Comparison of ENCODE assay signal across 8 cellular contexts in genomic region chr11:8092587-8093424, GRCh38. TPM values are rescaled to one million over a fixed set of nuclear protein-coding genes. Genes with fewer than 3 reads are reported as not detected.
DNase-seq lines count a peak whose midpoint lies in the region; ATAC-seq and TF ChIP-seq lines count a peak whose summit lies in the region.

No MANE protein-coding gene starts in this region.

- ATAC-seq in HG02938 (IDR thresholded peaks at IDR 0.05; ENCODE audit: unreplicated experiment): peak; percentile 75

- H3K4me3 ChIP-seq in A673 (ENCODE audit: low read depth, low read length, poor library complexity, severe bottlenecking) (no peak overlapping the region), osteoblast (ENCODE audit: insufficient read depth, low read length) (no peak overlapping the region)

- H3K4me1 ChIP-seq in A673 (ENCODE audit: insufficient read depth, low read length, poor library complexity, severe bottlenecking): no peaks in the 10 kb centered on the region
- peaks cover 9% of the 10 kb centered on the region for H3K4me1 ChIP-seq in osteoblast (ENCODE audit: insufficient read depth, low read length)

- H3K9me3 ChIP-seq in A673 (ENCODE audit: low read depth, low read length, poor library complexity, severe bottlenecking): no peaks in the 10 kb centered on the region
- no peaks in the 10 kb centered on the region for H3K9me3 ChIP-seq in osteoblast (ENCODE audit: low read depth, low read length)

- H3K36me3 Mint-ChIP-seq in activated CD4-positive, alpha-beta T cell treated with anti-CD3 and anti-CD28 coated beads, Interleukin-2, amount 10 ng/mL, durations not matched to agents 7 days and 5 days (ENCODE audit: low read depth): no peaks in the 10 kb centered on the region

- H3K36me3 ChIP-seq in A673 (ENCODE audit: insufficient read depth, low read length, poor library complexity, severe bottlenecking) (no peaks in the 10 kb centered on the region), osteoblast (ENCODE audit: insufficient read depth, low read length) (peaks cover 13% of the 10 kb centered on the region)

- H4K20me1 ChIP-seq in osteoblast (ENCODE audit: insufficient read depth, low read length): peaks cover 32% of the 10 kb centered on the region

- intact Hi-C loops in A673 (cut with micrococcal nuclease; ENCODE audit: unreplicated experiment): loop anchor here (10.0 kb wide), 2 partner anchors 398 to 998 kb away; no protein-coding TSS in a partner anchor

- H3K4me3 Mint-ChIP-seq in activated CD4-positive, alpha-beta T cell treated with anti-CD3 and anti-CD28 coated beads, Interleukin-2, amount 10 ng/mL, durations not matched to agents 7 days and 5 days: no peak overlapping the region

- no peak overlapping the region for H3K27ac ChIP-seq in A673 (ENCODE audit: low read depth, low read length, poor library complexity, severe bottlenecking)
- H3K27ac ChIP-seq in osteoblast (ENCODE audit: low read depth, low read length): peak overlapping the region; percentile 41

- POLR2A ChIA-PET in A673 (lab: Charles Lee; ENCODE audit: low non-redundant PET): no interaction called here
- POLR2A ChIA-PET in activated CD4-positive, alpha-beta T cell treated with anti-CD3 and anti-CD28 coated beads, Interleukin-2, amount 10 ng/mL, durations not matched to agents 7 days and 5 days (lab: Charles Lee): no interaction called here

- H3K79me2 ChIP-seq in osteoblast (ENCODE audit: insufficient read depth, low read length): peaks cover 12% of the 10 kb centered on the region

- CTCF ChIA-PET in A673 (lab: Charles Lee): interaction anchor here (0.7 to 1.3 kb wide), 2 partner anchors 86 to 106 kb away, joined by 3 to 4 read pairs; no protein-coding TSS in a partner anchor
- CTCF ChIA-PET in activated CD4-positive, alpha-beta T cell treated with anti-CD3 and anti-CD28 coated beads, Interleukin-2, amount 10 ng/mL, durations not matched to agents 7 days and 5 days (lab: Charles Lee): interaction anchor here (0.8 to 1.4 kb wide), 3 partner anchors 10 to 60 kb away, joined by 3 read pairs; no protein-coding TSS in a partner anchor

- H3K27me3 Mint-ChIP-seq in activated CD4-positive, alpha-beta T cell treated with anti-CD3 and anti-CD28 coated beads, Interleukin-2, amount 10 ng/mL, durations not matched to agents 7 days and 5 days: no peaks in the 10 kb centered on the region

- no TSS peak for BruUV-seq in A673 (replicated peaks; lab: Mats Ljungman, UMichigan)

- peak overlapping the region; percentile 63 for H2AFZ ChIP-seq in osteoblast (ENCODE audit: low read length)

- peak overlapping the region; percentile 47 for H3K4me2 ChIP-seq in osteoblast (ENCODE audit: insufficient read depth, low read length)

- no peaks in the 10 kb centered on the region for H3K9me3 Mint-ChIP-seq in activated CD4-positive, alpha-beta T cell treated with anti-CD3 and anti-CD28 coated beads, Interleukin-2, amount 10 ng/mL, durations not matched to agents 7 days and 5 days

- peak; percentile 78 for DNase-seq in A673 (ENCODE audit: low spot score)
- DNase-seq in GM13977 (ENCODE audit: low spot score): peak; percentile 79
- peak; percentile 85 for DNase-seq in NCI-H2171 treated with DMSO at 0.1 percent for 48 hours (lab: John Stamatoyannopoulos, UW)
- DNase-seq in activated CD4-positive, alpha-beta T cell treated with anti-CD3 and anti-CD28 coated beads, Interleukin-2, amount 10 ng/mL, durations not matched to agents 7 days and 5 days: peak; percentile 47
- DNase-seq in fibroblast of peridontal ligament (ENCODE audit: extremely low read depth): peak; percentile 69
- DNase-seq in osteoblast (ENCODE audit: insufficient read length, low spot score, missing footprints): peak; percentile 99
- DNase-seq in effector CD8-positive, alpha-beta T cell (lab: John Stamatoyannopoulos, UW): no peak

- in situ Hi-C loops in GM13977 (cut with MboI; ENCODE audit: low pct_unique_long_range_greater_than_20kb, low sequenced_read_pairs, unreplicated experiment): no loop called here

- H3K27ac Mint-ChIP-seq in activated CD4-positive, alpha-beta T cell treated with anti-CD3 and anti-CD28 coated beads, Interleukin-2, amount 10 ng/mL, durations not matched to agents 7 days and 5 days: no peak overlapping the region

- peak; percentile 76 for TF ChIP-seq CTCF in A673 (conservative IDR thresholded peaks at IDR 0.05; ENCODE audit: low read depth, low read length)
- TF ChIP-seq CTCF in GM13977 (IDR thresholded peaks at IDR 0.05; ENCODE audit: extremely low read depth, insufficient read depth, missing control alignments): peak; percentile 67
- peak; percentile 86 for TF ChIP-seq CTCF in osteoblast (IDR thresholded peaks at IDR 0.05; ENCODE audit: extremely low read depth, low read depth, low read length)

- no peaks in the 10 kb centered on the region for H3K4me1 Mint-ChIP-seq in activated CD4-positive, alpha-beta T cell treated with anti-CD3 and anti-CD28 coated beads, Interleukin-2, amount 10 ng/mL, durations not matched to agents 7 days and 5 days

- no peaks in the 10 kb centered on the region for H3K27me3 ChIP-seq in A673 (replicated peaks; ENCODE audit: insufficient read depth, low read depth, low read length, poor library complexity)
- H3K27me3 ChIP-seq in osteoblast (ENCODE audit: insufficient read depth, low read length): no peaks in the 10 kb centered on the region

RNA-seq across cellular contexts. Expression of gene TUB, which starts 11.8 kb away (rescaled TPM):
- total RNA-seq in A673 (2021) (0.39 and 0.76 TPM in 2 replicates), osteoblast (19.2 and 23.5 TPM in 2 replicates)
- total RNA-seq in activated CD4-positive, alpha-beta T cell treated with anti-CD3 and anti-CD28 coated beads, Interleukin-2, amount 10 ng/mL, durations not matched to agents 7 days and 5 days: under 1 TPM; 0.08 to 0.12 TPM

Comparison
In these comparisons a context has a peak if more than half of its experiments do, and no peak if none do; other contexts are left out.
1. RNA of gene TUB, which starts 11.8 kb away (total RNA-seq): 19.2 to 23.5 TPM in osteoblast; 0.39 to 0.76 TPM in A673 and 0.08 to 0.12 TPM in activated CD4-positive, alpha-beta T cell treated with anti-CD3 and anti-CD28 coated beads, Interleukin-2, amount 10 ng/mL, durations not matched to agents 7 days and 5 days; every median in the first group is over 10 times any median in the second.
2. Peak in every context shown above with its lines, with median percentiles within 50 percentile points of each other: CTCF ChIP-seq.